22 cellular contexts compared by ENCODE assay signal in genomic region chr2:69771461-69771860, GRCh38. TPM values are rescaled to one million over a fixed set of nuclear protein-coding genes. Genes with fewer than 3 reads are reported as not detected.
A peak's percentile ranks its signal among the peaks of the same experiment; 100 is the strongest.
DNase-seq lines count a peak whose midpoint lies in the region; ATAC-seq and TF ChIP-seq lines count a peak whose summit lies in the region.
"Had no signal": no experiment of that assay in that cellular context is flagged by ENCODE, and none has a peak within 500 bp of the region (broad histone marks: within the 10 kb centered on the region; RNA-seq: fewer than 3 reads in every experiment).

No MANE protein-coding gene starts in this region.

- intact Hi-C loops in CD4-positive, alpha-beta memory T cell (cut with micrococcal nuclease): no loop called here

- H3K27ac ChIP-seq in coronary artery (peak overlapping the region; percentile 10 to 46), parathyroid adenoma (no peak overlapping the region), upper lobe of left lung (peak overlapping the region in 3 of 4 donors; percentile 34 to 76 (median 45))
- H3K27ac ChIP-seq in CD4-positive, alpha-beta memory T cell (ENCODE audit: low read depth, low read length): no peak overlapping the region
- H3K27ac ChIP-seq: breast epithelium, SK-N-MC had no signal

- no peak for TF ChIP-seq EP300 in upper lobe of left lung (IDR thresholded peaks at IDR 0.05)

- H3K27me3 ChIP-seq in parathyroid adenoma (ENCODE audit: control insufficient read depth, insufficient read depth, low read length): no peaks in the 10 kb centered on the region
- no peaks in the 10 kb centered on the region for H3K27me3 ChIP-seq in upper lobe of left lung
- no peaks in the 10 kb centered on the region for H3K27me3 ChIP-seq in CD4-positive, alpha-beta memory T cell (ENCODE audit: insufficient read depth, low read length)
- H3K27me3 ChIP-seq: breast epithelium, gastroesophageal sphincter, Peyer's patch had no signal

- no peak for TF ChIP-seq POLR2A in upper lobe of left lung (IDR thresholded peaks at IDR 0.05)

- no peak for ATAC-seq in activated CD8-positive, alpha-beta memory T cell treated with anti-CD3 and anti-CD28 coated beads, Interleukin-2, amount 10 ng/mL, durations not matched to agents 7 days and 5 days
- ATAC-seq in upper lobe of left lung (ENCODE audit: low FRiP score in 2 of 2): no peak
- no peak for ATAC-seq in HG02798 (IDR thresholded peaks at IDR 0.05; ENCODE audit: poor library complexity, unreplicated experiment)
- ATAC-seq: activated CD4-positive, CD25-positive, alpha-beta regulatory T cell treated with anti-CD3 and anti-CD28 coated beads, Interleukin-2, amount 50 U/mL, for 24 hours; activated naive CD8-positive, alpha-beta T cell treated with anti-CD3 and anti-CD28 coated beads, Interleukin-2, amount 50 U/mL, for 24 hours; gastroesophageal sphincter had no signal

- 91 to 94% methylated on average over 1 of the region's 1 CpG for WGBS in upper lobe of left lung, 2 donors

- peaks cover 63% of the 10 kb centered on the region for H3K4me1 Mint-ChIP-seq in activated CD8-positive, alpha-beta memory T cell treated with anti-CD3 and anti-CD28 coated beads, Interleukin-2, amount 10 ng/mL, durations not matched to agents 7 days and 5 days
- H3K4me1 Mint-ChIP-seq in CD4-positive, alpha-beta memory T cell: peaks cover 22 to 68% (median 44%) of the 10 kb centered on the region in 4 donors
- H3K4me1 Mint-ChIP-seq: neural crest cell had no signal

- H3K4me1 ChIP-seq in parathyroid adenoma: peaks cover 29% of the 10 kb centered on the region
- H3K4me1 ChIP-seq in upper lobe of left lung: peaks cover 54 to 68% (median 63%) of the 10 kb centered on the region in 4 donors
- H3K4me1 ChIP-seq in CD4-positive, alpha-beta memory T cell (ENCODE audit: insufficient read depth, low read length): peaks cover 29% of the 10 kb centered on the region

- POLR2A ChIA-PET in CD4-positive, alpha-beta memory T cell (lab: Charles Lee; ENCODE audit: partially characterized antibody): no interaction called here

- TF ChIP-seq CTCF in coronary artery (IDR thresholded peaks at IDR 0.05): no peak
- no peak for TF ChIP-seq CTCF in parathyroid adenoma (IDR thresholded peaks at IDR 0.05)
- no peak for TF ChIP-seq CTCF in upper lobe of left lung (IDR thresholded peaks at IDR 0.05)

- H3K4me3 ChIP-seq in coronary artery (no peak overlapping the region), parathyroid adenoma (ENCODE audit: low read depth, low read length) (no peak overlapping the region), upper lobe of left lung (no peak overlapping the region)
- H3K4me3 ChIP-seq in CD4-positive, alpha-beta memory T cell (ENCODE audit: low read length in 2 of 2): no peak overlapping the region
- H3K4me3 ChIP-seq: breast epithelium, gastroesophageal sphincter, Peyer's patch, SK-N-MC had no signal

- peaks cover 11% of the 10 kb centered on the region for H3K79me2 ChIP-seq in parathyroid adenoma

- H3K36me3 ChIP-seq in parathyroid adenoma (ENCODE audit: control insufficient read depth, insufficient read depth, low read length): no peaks in the 10 kb centered on the region
- H3K36me3 ChIP-seq in upper lobe of left lung: no peaks in the 10 kb centered on the region
- H3K36me3 ChIP-seq in CD4-positive, alpha-beta memory T cell (ENCODE audit: insufficient read depth, low read length): no peaks in the 10 kb centered on the region
- H3K36me3 ChIP-seq: breast epithelium, gastroesophageal sphincter, Peyer's patch had no signal

- H3K9me3 ChIP-seq in parathyroid adenoma (ENCODE audit: control insufficient read depth, low read length): no peaks in the 10 kb centered on the region
- H3K9me3 ChIP-seq in upper lobe of left lung: no peaks in the 10 kb centered on the region
- no peaks in the 10 kb centered on the region for H3K9me3 ChIP-seq in CD4-positive, alpha-beta memory T cell (ENCODE audit: control insufficient read depth in 1 of 2, low read length in 2 of 2)
- H3K9me3 ChIP-seq: breast epithelium, gastroesophageal sphincter, Peyer's patch had no signal

- H3K36me3 Mint-ChIP-seq in activated CD8-positive, alpha-beta memory T cell treated with anti-CD3 and anti-CD28 coated beads, Interleukin-2, amount 10 ng/mL, durations not matched to agents 7 days and 5 days: peaks cover 20% of the 10 kb centered on the region
- H3K36me3 Mint-ChIP-seq in CD4-positive, alpha-beta memory T cell: no peaks in the 10 kb centered on the region

- peak overlapping the region; percentile 3 for H3K4me2 ChIP-seq in parathyroid adenoma (ENCODE audit: low read length)

- no peak for DNase-seq in activated CD8-positive, alpha-beta memory T cell treated with anti-CD3 and anti-CD28 coated beads, Interleukin-2, amount 10 ng/mL, durations not matched to agents 7 days and 5 days
- no peak for DNase-seq in activated CD8-positive, alpha-beta memory T cell treated with anti-CD3 and anti-CD28 coated beads for 24 hours
- DNase-seq in coronary artery (ENCODE audit: low spot score): no peak
- no peak for DNase-seq in upper lobe of left lung
- DNase-seq in CD4-positive, alpha-beta memory T cell: no peak
- no peak for DNase-seq in GM19238 (ENCODE audit: insufficient read length, low spot score)
- DNase-seq: activated naive CD8-positive, alpha-beta T cell treated with anti-CD3 and anti-CD28 coated beads, Interleukin-2, amount 50 U/mL, for 24 hours; C1 segment of cervical spinal cord; dermis blood vessel endothelial cell; KBM-7; NCI-H187 treated with DMSO at 0.1 percent for 48 hours; NCI-H2227 treated with DMSO at 0.1 percent for 48 hours; Peyer's patch; stimulated activated naive CD4-positive, alpha-beta T cell treated with Interleukin-2 at 50 U/mL for 16 hours; T1000 had no signal

- H3K27ac Mint-ChIP-seq in activated CD8-positive, alpha-beta memory T cell treated with anti-CD3 and anti-CD28 coated beads, Interleukin-2, amount 10 ng/mL, durations not matched to agents 7 days and 5 days: peak overlapping the region; percentile 20
- H3K27ac Mint-ChIP-seq in CD4-positive, alpha-beta memory T cell: no peak overlapping the region

- H3K27me3 Mint-ChIP-seq in activated CD8-positive, alpha-beta memory T cell treated with anti-CD3 and anti-CD28 coated beads, Interleukin-2, amount 10 ng/mL, durations not matched to agents 7 days and 5 days: no peaks in the 10 kb centered on the region
- H3K27me3 Mint-ChIP-seq in CD4-positive, alpha-beta memory T cell: no peaks in the 10 kb centered on the region
- H3K27me3 Mint-ChIP-seq: activated naive CD8-positive, alpha-beta T cell treated with anti-CD3 and anti-CD28 coated beads, Interleukin-2, amount 50 U/mL, for 24 hours had no signal

- H3K9me3 Mint-ChIP-seq in activated CD8-positive, alpha-beta memory T cell treated with anti-CD3 and anti-CD28 coated beads, Interleukin-2, amount 10 ng/mL, durations not matched to agents 7 days and 5 days (ENCODE audit: low read depth): no peaks in the 10 kb centered on the region
- peaks cover 0 to 4% (median 0%) of the 10 kb centered on the region in 8 donors for H3K9me3 Mint-ChIP-seq in CD4-positive, alpha-beta memory T cell
- H3K9me3 Mint-ChIP-seq: neural crest cell had no signal

- no peak overlapping the region for H3K4me3 Mint-ChIP-seq in activated CD8-positive, alpha-beta memory T cell treated with anti-CD3 and anti-CD28 coated beads, Interleukin-2, amount 10 ng/mL, durations not matched to agents 7 days and 5 days
- no peak overlapping the region for H3K4me3 Mint-ChIP-seq in CD4-positive, alpha-beta memory T cell
- H3K4me3 Mint-ChIP-seq: activated naive CD8-positive, alpha-beta T cell treated with anti-CD3 and anti-CD28 coated beads, Interleukin-2, amount 50 U/mL, for 24 hours; neural crest cell had no signal

- H2AFZ ChIP-seq in parathyroid adenoma: no peak overlapping the region

- CTCF ChIA-PET in activated CD8-positive, alpha-beta memory T cell treated with anti-CD3 and anti-CD28 coated beads, Interleukin-2, amount 10 ng/mL, durations not matched to agents 7 days and 5 days (lab: Charles Lee): interaction anchor here (1.3 to 2.1 kb wide), 2 partner anchors 27 to 47 kb away, joined by 3 to 9 read pairs; no protein-coding TSS in a partner anchor
- CTCF ChIA-PET in CD4-positive, alpha-beta memory T cell (lab: Charles Lee; ENCODE audit: partially characterized antibody): interaction anchor here (1.8 kb wide), 1 partner anchor 47 kb away, joined by 7 read pairs; no protein-coding TSS in a partner anchor

- H3K9ac ChIP-seq in parathyroid adenoma: no peak overlapping the region

RNA-seq across cellular contexts. Expression of gene ANXA4, which starts 29.5 kb away (rescaled TPM):
- 10 to 100 TPM; 56.1 to 66.6 TPM for total RNA-seq in activated CD8-positive, alpha-beta memory T cell treated with anti-CD3 and anti-CD28 coated beads, Interleukin-2, amount 10 ng/mL, durations not matched to agents 7 days and 5 days
- 100 to 1,000 TPM in 5 of 6 donors, 10 to 100 TPM in 1; 84.0 to 214 (median 161) TPM for total RNA-seq in upper lobe of left lung
- 10 to 100 TPM; 22.3 to 24.2 TPM for total RNA-seq in CD4-positive, alpha-beta memory T cell
- 10 to 100 TPM; 27.5 to 30.8 TPM for polyA plus RNA-seq in CD4-positive, alpha-beta memory T cell

RNA-seq across cellular contexts. Expression of gene GMCL1, which starts 58.0 kb away (rescaled TPM):
- 10 to 100 TPM; 26.5 to 32.6 TPM for total RNA-seq in activated CD8-positive, alpha-beta memory T cell treated with anti-CD3 and anti-CD28 coated beads, Interleukin-2, amount 10 ng/mL, durations not matched to agents 7 days and 5 days
- 10 to 100 TPM; 11.9 to 23.1 (median 17.5) TPM for total RNA-seq in upper lobe of left lung
- 10 to 100 TPM; 28.2 to 31.8 TPM for total RNA-seq in CD4-positive, alpha-beta memory T cell
- polyA plus RNA-seq in CD4-positive, alpha-beta memory T cell: 10 to 100 TPM; 27.7 to 37.8 TPM

Comparison
In these comparisons a context has a peak if more than half of its experiments do, and no peak if none do; other contexts are left out.
1. H3K27ac ChIP-seq: peak in coronary artery (2 of 2) and upper lobe of left lung (3 of 4); none in parathyroid adenoma (single experiment) and CD4-positive, alpha-beta memory T cell (single experiment).